ENCODE assay signal across 9 cellular contexts in genomic region chr4:86482851-86483490, GRCh38.
DNase-seq lines count a peak whose midpoint lies in the region; TF ChIP-seq lines count a peak whose summit lies in the region.
"Had no signal": no experiment of that assay in that cellular context is flagged by ENCODE, and none has a peak within 500 bp of the region (broad histone marks: within the 10 kb centered on the region; RNA-seq: fewer than 3 reads in every experiment).

No MANE protein-coding gene starts in this region.

- intact Hi-C loops in sigmoid colon (cut with DNase I): no loop called here

- no peak overlapping the region for H3K4me3 ChIP-seq in BE2C (ENCODE audit: low read depth, low read length)
- no peak overlapping the region for H3K4me3 ChIP-seq in WI38 (ENCODE audit: low read depth, low read length)
- no peak overlapping the region for H3K4me3 ChIP-seq in sigmoid colon

- H3K36me3 ChIP-seq in BE2C (no peaks in the 10 kb centered on the region), sigmoid colon (no peaks in the 10 kb centered on the region)

- no peak for TF ChIP-seq EP300 in sigmoid colon (IDR thresholded peaks at IDR 0.05)

- H3K9me3 ChIP-seq in BE2C (no peaks in the 10 kb centered on the region), sigmoid colon (no peaks in the 10 kb centered on the region)

- DNase-seq in BE2C: no peak
- DNase-seq in M059J (ENCODE audit: low read depth): peak; percentile 39
- DNase-seq in iris pigment epithelial cell (ENCODE audit: low read depth): peak; percentile 25
- no peak for DNase-seq in inferior parietal cortex (ENCODE audit: extremely low spot score)
- no peak for DNase-seq in HK-2 (ENCODE audit: unreplicated experiment)
- no peak for DNase-seq in mesenteric fat pad (ENCODE audit: low spot score)
- DNase-seq in sigmoid colon: no peak
- DNase-seq: NCI-H1436 had no signal

- TF ChIP-seq CTCF in BE2C (IDR thresholded peaks at IDR 0.05; ENCODE audit: low read depth, low read length) (peak; percentile 30), WI38 (IDR thresholded peaks at IDR 0.05; ENCODE audit: low read depth, low read length) (0 out of 2 replicates have a peak, but pooled peaks have one; percentile 19), sigmoid colon (IDR thresholded peaks at IDR 0.05) (no peak)

- H3K27me3 ChIP-seq in BE2C: no peaks in the 10 kb centered on the region
- no peaks in the 10 kb centered on the region for H3K27me3 ChIP-seq in sigmoid colon

- WGBS in sigmoid colon, 2 donors: 32 to 52% methylated on average over 5 of the region's 5 CpGs

- H3K4me1 ChIP-seq in BE2C (no peaks in the 10 kb centered on the region), sigmoid colon (peaks cover 0 to 16% (median 1%) of the 10 kb centered on the region in 4 donors)

- no peak overlapping the region for H3K27ac ChIP-seq in sigmoid colon

- no peak for TF ChIP-seq POLR2A in sigmoid colon (IDR thresholded peaks at IDR 0.05)

Comparison
In these comparisons a context has a peak if more than half of its experiments do, and no peak if none do; other contexts are left out.
1. DNase-seq: peak in M059J (single experiment) and iris pigment epithelial cell (single experiment); none in BE2C (single experiment), inferior parietal cortex (single experiment), HK-2 (single experiment), mesenteric fat pad (single experiment) and sigmoid colon (single experiment).
2. CTCF ChIP-seq: peak in BE2C (single experiment) and WI38 (single experiment); none in sigmoid colon (0 of 4).